Comparison of ENCODE assay signal across 9 cellular contexts in the genomic region with DNA sequence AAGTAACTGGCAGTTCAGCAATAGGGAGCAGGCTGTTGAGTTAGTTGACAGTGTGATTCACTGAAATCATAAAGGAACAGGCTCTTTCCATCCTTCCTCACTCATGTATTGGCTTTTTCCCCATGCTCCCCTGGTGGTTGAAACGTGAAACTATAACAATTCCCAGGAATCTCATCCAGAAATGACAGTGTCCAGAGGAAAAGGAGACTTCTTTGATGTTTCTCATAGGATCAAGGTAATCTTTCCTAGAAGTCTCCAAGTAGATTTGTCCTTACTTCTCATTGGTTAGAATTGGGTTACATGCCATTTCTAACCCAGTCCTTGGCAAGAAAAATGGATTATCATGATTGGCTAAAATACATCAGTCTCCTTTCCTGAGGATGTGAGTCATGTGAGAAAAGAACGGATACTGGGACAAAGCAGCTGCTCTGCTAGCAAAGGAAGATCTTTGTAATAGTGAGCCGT.
A peak's percentile ranks its signal among the peaks of the same experiment; 100 is the strongest.
DNase-seq lines count a peak whose midpoint lies in the region; ATAC-seq and FAIRE-seq lines count a peak whose summit lies in the region.
"Had no signal": no experiment of that assay in that cellular context is flagged by ENCODE, and none has a peak within 500 bp of the region (broad histone marks: within the 10 kb centered on the region; RNA-seq: fewer than 3 reads in every experiment).

No MANE protein-coding gene starts in this region.

- DNase-seq in SHP77 (lab: John Stamatoyannopoulos, UW) (peak; percentile 54 to 80), SHP77 treated with DMSO at 0.1 percent for 48 hours (lab: John Stamatoyannopoulos, UW) (no peak), astrocyte of the hippocampus (ENCODE audit: low read depth, low spot score) (peak; percentile 74), islet precursor cell (peak; percentile 76), urothelium cell line (ENCODE audit: low spot score) (peak; percentile 21), epidermal melanocyte (ENCODE audit: insufficient read length, low spot score) (no peak)
- DNase-seq in stimulated activated CD4-positive, alpha-beta T cell treated with anti-CD3 and anti-CD28 coated beads, Interleukin-1b, Interleukin-23, amount 100 ng/mL, for 48 hours = no peak
- DNase-seq: central memory CD4-positive, alpha-beta T cell had no signal

- no peak for ATAC-seq in GM21723 (IDR thresholded peaks at IDR 0.05; ENCODE audit: unreplicated experiment)

- no peak for FAIRE-seq in urothelium cell line (lab: Jason Lieb, UNC)

Comparison
In these comparisons a context has a peak if more than half of its experiments do, and no peak if none do; other contexts are left out.
1. DNase-seq: peak in SHP77 (2 of 2), astrocyte of the hippocampus (single experiment), islet precursor cell (single experiment) and urothelium cell line (single experiment); none in SHP77 treated with DMSO at 0.1 percent for 48 hours (single experiment), epidermal melanocyte (single experiment) and stimulated activated CD4-positive, alpha-beta T cell treated with anti-CD3 and anti-CD28 coated beads, Interleukin-1b, Interleukin-23, amount 100 ng/mL, for 48 hours (single experiment).